Comparison of ENCODE assay signal across 27 cellular contexts in the genomic region with DNA sequence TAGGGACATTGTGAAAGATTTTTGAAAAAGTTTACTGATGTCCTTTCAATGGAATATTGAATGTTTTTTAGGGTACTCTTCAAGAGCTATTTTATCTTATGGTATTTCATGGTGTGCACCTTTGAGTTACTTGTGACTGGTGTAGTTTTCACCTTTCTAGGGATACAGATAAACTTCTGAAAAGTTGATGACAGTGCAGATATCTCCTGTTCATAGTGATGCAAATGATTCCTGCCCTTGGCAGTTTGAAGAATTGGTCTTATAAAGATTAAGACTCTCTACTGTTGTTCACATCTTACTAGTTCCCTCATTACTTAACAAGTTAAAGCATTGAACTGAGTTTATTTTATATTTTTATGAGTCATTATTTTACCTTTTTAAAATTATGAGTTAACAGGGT.
"Had no signal": no experiment of that assay in that cellular context is flagged by ENCODE, and none has a peak within 500 bp of the region (broad histone marks: within the 10 kb centered on the region; RNA-seq: fewer than 3 reads in every experiment).

No MANE protein-coding gene starts in this region.

- DNase-seq: stimulated activated CD4-positive, alpha-beta T cell treated with anti-CD3 and anti-CD28 coated beads, Interleukin-2, amount 100 ng/mL, for 48 hours; stimulated activated CD4-positive, alpha-beta T cell treated with anti-CD3 and anti-CD28 coated beads, Interleukin-4, amount 100 ng/mL, for 1 hour; stimulated activated CD4-positive, alpha-beta T cell treated with anti-CD3 and anti-CD28 coated beads, Interleukin-4, amount 100 ng/mL, for 24 hours; stimulated activated CD4-positive, alpha-beta T cell treated with anti-CD3 and anti-CD28 coated beads, Interleukin-4, amount 100 ng/mL, for 4 hours; stimulated activated CD8-positive, alpha-beta memory T cell treated with anti-CD3 and anti-CD28 coated beads, Interleukin-4, amount 100 ng/mL, for 48 hours; stimulated activated naive B cell treated with anti-CD40 and anti-IgM and Interleukin-4, amounts not matched to agents 10 μg/mL and 1 μg/mL and 100 μg/mL, for 72 hours; stimulated activated naive CD4-positive, alpha-beta T cell; stimulated activated naive CD4-positive, alpha-beta T cell treated with Interleukin-2 at 50 U/mL for 16 hours; stimulated activated naive CD8-positive, alpha-beta T cell treated with anti-CD3 and anti-CD28 coated beads, Interleukin-15, amount 100 ng/mL, for 72 hours; stimulated activated naive CD8-positive, alpha-beta T cell treated with anti-CD3 and anti-CD28 coated beads, Interleukin-15, Interleukin-2, amounts not matched to agents 100 U/mL and 50 U/mL, for 24 hours; stomach; substantia nigra; testis; thyroid gland; tibial artery; transverse colon; trophoblast cell; upper lobe of left lung; upper lobe of right lung; uterus had no signal

- H3K4me3 ChIP-seq: stomach, suprapubic skin, testis, thoracic aorta, thyroid gland, tibial artery, tibial nerve, transverse colon, upper lobe of left lung, upper lobe of right lung, uterus, vagina had no signal

- H3K4me1 ChIP-seq: stomach, suprapubic skin, testis, thyroid gland, tibial artery, tibial nerve, transverse colon, upper lobe of left lung, upper lobe of right lung, uterus, vagina had no signal

- H3K36me3 ChIP-seq: stomach, suprapubic skin, thoracic aorta, thyroid gland, tibial artery, tibial nerve, transverse colon, upper lobe of left lung, upper lobe of right lung, uterus, vagina had no signal

- FAIRE-seq: urothelium cell line had no signal

- H3K27ac ChIP-seq: stomach, suprapubic skin, testis, thoracic aorta, thyroid gland, tibial artery, tibial nerve, transverse colon, upper lobe of left lung, upper lobe of right lung, uterus, vagina had no signal

- H3K27me3 ChIP-seq: stomach, suprapubic skin, testis, thyroid gland, tibial artery, tibial nerve, transverse colon, upper lobe of left lung, upper lobe of right lung, uterus, vagina had no signal

- ATAC-seq: stimulated activated effector memory CD8-positive, alpha-beta T cell treated with anti-CD3 and anti-CD28 coated beads, Interleukin-12 subunit alpha, Interleukin-12 subunit beta, amount 100 ng/mL, for 72 hours; stimulated activated memory B cell treated with anti-CD40 and anti-IgM and Interleukin-4, amounts not matched to agents 10 μg/mL and 1 μg/mL and 100 μg/mL, for 72 hours; stimulated activated naive B cell treated with anti-CD40 and anti-IgM and Interleukin-4, amounts not matched to agents 10 μg/mL and 1 μg/mL and 100 μg/mL, for 72 hours; stimulated activated naive CD8-positive, alpha-beta T cell treated with anti-CD3 and anti-CD28 coated beads, Interleukin-15, amount 100 ng/mL, for 72 hours; stimulated activated naive CD8-positive, alpha-beta T cell treated with anti-CD3 and anti-CD28 coated beads, Interleukin-15, Interleukin-2, amounts not matched to agents 100 U/mL and 50 U/mL, for 24 hours; upper lobe of right lung had no signal

- H3K9me3 ChIP-seq: stomach, suprapubic skin, testis, thoracic aorta, thyroid gland, tibial artery, tibial nerve, transverse colon, upper lobe of left lung, upper lobe of right lung, uterus, vagina had no signal
